ENCODE assay signal across 1 cellular context in the genomic region with DNA sequence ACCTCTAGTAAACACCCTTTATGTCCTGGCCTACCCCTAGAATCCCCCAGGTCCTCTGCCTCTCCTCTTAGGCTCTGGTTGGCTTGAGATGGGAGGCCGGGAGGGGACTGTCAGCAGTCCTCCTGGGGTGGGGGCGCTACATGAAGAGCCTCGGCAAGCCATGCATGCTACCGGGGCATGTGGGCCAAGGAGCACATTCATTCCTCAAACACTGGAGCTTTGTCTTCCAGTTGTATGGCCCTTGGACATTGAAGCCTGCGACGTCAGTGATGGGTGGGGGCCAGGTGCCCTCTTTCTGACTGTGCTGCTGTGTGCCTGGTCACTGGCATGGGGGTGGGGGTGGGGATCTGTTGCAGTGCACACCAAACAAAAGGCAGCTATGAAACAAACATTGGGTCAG.
TF ChIP-seq lines count a peak whose summit lies in the region.

No MANE protein-coding gene starts in this region.

TF ChIP-seq in HepG2, 621 proteins besides CTCF, POLR2A, EP300 and RAD21 (continues in another document):
- TF ChIP-seq ZNF562 (CRISPR knock-in tag; IDR thresholded peaks at IDR 0.05; ENCODE audit: borderline replicate concordance): no peak
- TF ChIP-seq ZNF292 (CRISPR knock-in tag; IDR thresholded peaks at IDR 0.05; ENCODE audit: borderline replicate concordance, low read depth): no peak
- TF ChIP-seq, protein P1, sequence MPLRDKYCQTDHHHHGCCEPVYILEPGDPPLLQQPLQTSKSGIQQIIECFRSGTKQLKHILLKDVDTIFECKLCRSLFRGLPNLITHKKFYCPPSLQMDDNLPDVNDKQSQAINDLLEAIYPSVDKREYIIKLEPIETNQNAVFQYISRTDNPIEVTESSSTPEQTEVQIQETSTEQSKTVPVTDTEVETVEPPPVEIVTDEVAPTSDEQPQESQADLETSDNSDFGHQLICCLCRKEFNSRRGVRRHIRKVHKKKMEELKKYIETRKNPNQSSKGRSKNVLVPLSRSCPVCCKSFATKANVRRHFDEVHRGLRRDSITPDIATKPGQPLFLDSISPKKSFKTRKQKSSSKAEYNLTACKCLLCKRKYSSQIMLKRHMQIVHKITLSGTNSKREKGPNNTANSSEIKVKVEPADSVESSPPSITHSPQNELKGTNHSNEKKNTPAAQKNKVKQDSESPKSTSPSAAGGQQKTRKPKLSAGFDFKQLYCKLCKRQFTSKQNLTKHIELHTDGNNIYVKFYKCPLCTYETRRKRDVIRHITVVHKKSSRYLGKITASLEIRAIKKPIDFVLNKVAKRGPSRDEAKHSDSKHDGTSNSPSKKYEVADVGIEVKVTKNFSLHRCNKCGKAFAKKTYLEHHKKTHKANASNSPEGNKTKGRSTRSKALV (CRISPR knock-in tag; IDR thresholded peaks at IDR 0.05): no peak
- no peak for TF ChIP-seq ZNF251 (CRISPR knock-in tag; IDR thresholded peaks at IDR 0.05)
- no peak for TF ChIP-seq MED13 (CRISPR knock-in tag; IDR thresholded peaks at IDR 0.05)
- no peak for TF ChIP-seq ZNF713 (CRISPR knock-in tag; IDR thresholded peaks at IDR 0.05)
- peak; percentile 23; the same call in 1 of the 2 replicates for TF ChIP-seq HNF4A (CRISPR knock-in tag; IDR thresholded peaks at IDR 0.05)
- no peak for TF ChIP-seq ZNF816 (CRISPR knock-in tag; IDR thresholded peaks at IDR 0.05; ENCODE audit: borderline replicate concordance)
- TF ChIP-seq, protein P2, sequence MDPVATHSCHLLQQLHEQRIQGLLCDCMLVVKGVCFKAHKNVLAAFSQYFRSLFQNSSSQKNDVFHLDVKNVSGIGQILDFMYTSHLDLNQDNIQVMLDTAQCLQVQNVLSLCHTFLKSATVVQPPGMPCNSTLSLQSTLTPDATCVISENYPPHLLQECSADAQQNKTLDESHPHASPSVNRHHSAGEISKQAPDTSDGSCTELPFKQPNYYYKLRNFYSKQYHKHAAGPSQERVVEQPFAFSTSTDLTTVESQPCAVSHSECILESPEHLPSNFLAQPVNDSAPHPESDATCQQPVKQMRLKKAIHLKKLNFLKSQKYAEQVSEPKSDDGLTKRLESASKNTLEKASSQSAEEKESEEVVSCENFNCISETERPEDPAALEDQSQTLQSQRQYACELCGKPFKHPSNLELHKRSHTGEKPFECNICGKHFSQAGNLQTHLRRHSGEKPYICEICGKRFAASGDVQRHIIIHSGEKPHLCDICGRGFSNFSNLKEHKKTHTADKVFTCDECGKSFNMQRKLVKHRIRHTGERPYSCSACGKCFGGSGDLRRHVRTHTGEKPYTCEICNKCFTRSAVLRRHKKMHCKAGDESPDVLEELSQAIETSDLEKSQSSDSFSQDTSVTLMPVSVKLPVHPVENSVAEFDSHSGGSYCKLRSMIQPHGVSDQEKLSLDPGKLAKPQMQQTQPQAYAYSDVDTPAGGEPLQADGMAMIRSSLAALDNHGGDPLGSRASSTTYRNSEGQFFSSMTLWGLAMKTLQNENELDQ (CRISPR knock-in tag; IDR thresholded peaks at IDR 0.05; ENCODE audit: borderline replicate concordance): no peak
- no peak for TF ChIP-seq MLLT10 (CRISPR knock-in tag; IDR thresholded peaks at IDR 0.05)
- TF ChIP-seq, protein P3, sequence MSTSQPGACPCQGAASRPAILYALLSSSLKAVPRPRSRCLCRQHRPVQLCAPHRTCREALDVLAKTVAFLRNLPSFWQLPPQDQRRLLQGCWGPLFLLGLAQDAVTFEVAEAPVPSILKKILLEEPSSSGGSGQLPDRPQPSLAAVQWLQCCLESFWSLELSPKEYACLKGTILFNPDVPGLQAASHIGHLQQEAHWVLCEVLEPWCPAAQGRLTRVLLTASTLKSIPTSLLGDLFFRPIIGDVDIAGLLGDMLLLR (CRISPR knock-in tag; IDR thresholded peaks at IDR 0.05): no peak
- TF ChIP-seq, protein P4, sequence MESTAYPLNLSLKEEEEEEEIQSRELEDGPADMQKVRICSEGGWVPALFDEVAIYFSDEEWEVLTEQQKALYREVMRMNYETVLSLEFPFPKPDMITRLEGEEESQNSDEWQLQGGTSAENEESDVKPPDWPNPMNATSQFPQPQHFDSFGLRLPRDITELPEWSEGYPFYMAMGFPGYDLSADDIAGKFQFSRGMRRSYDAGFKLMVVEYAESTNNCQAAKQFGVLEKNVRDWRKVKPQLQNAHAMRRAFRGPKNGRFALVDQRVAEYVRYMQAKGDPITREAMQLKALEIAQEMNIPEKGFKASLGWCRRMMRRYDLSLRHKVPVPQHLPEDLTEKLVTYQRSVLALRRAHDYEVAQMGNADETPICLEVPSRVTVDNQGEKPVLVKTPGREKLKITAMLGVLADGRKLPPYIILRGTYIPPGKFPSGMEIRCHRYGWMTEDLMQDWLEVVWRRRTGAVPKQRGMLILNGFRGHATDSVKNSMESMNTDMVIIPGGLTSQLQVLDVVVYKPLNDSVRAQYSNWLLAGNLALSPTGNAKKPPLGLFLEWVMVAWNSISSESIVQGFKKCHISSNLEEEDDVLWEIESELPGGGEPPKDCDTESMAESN (CRISPR knock-in tag; conservative IDR thresholded peaks at IDR 0.05): no peak
- no peak for TF ChIP-seq AKAP8 (CRISPR knock-in tag; IDR thresholded peaks at IDR 0.05)
- TF ChIP-seq, protein P5, sequence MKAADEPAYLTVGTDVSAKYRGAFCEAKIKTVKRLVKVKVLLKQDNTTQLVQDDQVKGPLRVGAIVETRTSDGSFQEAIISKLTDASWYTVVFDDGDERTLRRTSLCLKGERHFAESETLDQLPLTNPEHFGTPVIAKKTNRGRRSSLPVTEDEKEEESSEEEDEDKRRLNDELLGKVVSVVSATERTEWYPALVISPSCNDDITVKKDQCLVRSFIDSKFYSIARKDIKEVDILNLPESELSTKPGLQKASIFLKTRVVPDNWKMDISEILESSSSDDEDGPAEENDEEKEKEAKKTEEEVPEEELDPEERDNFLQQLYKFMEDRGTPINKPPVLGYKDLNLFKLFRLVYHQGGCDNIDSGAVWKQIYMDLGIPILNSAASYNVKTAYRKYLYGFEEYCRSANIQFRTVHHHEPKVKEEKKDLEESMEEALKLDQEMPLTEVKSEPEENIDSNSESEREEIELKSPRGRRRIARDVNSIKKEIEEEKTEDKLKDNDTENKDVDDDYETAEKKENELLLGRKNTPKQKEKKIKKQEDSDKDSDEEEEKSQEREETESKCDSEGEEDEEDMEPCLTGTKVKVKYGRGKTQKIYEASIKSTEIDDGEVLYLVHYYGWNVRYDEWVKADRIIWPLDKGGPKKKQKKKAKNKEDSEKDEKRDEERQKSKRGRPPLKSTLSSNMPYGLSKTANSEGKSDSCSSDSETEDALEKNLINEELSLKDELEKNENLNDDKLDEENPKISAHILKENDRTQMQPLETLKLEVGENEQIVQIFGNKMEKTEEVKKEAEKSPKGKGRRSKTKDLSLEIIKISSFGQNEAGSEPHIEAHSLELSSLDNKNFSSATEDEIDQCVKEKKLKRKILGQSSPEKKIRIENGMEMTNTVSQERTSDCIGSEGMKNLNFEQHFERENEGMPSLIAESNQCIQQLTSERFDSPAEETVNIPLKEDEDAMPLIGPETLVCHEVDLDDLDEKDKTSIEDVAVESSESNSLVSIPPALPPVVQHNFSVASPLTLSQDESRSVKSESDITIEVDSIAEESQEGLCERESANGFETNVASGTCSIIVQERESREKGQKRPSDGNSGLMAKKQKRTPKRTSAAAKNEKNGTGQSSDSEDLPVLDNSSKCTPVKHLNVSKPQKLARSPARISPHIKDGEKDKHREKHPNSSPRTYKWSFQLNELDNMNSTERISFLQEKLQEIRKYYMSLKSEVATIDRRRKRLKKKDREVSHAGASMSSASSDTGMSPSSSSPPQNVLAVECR (CRISPR knock-in tag; IDR thresholded peaks at IDR 0.05; ENCODE audit: borderline replicate concordance): no peak
- TF ChIP-seq KDM4B (CRISPR knock-in tag; IDR thresholded peaks at IDR 0.05): no peak
- TF ChIP-seq, protein P6, sequence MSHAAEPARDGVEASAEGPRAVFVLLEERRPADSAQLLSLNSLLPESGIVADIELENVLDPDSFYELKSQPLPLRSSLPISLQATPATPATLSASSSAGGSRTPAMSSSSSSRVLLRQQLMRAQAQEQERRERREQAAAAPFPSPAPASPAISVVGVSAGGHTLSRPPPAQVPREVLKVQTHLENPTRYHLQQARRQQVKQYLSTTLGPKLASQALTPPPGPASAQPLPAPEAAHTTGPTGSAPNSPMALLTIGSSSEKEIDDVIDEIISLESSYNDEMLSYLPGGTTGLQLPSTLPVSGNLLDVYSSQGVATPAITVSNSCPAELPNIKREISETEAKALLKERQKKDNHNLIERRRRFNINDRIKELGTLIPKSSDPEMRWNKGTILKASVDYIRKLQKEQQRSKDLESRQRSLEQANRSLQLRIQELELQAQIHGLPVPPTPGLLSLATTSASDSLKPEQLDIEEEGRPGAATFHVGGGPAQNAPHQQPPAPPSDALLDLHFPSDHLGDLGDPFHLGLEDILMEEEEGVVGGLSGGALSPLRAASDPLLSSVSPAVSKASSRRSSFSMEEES (CRISPR knock-in tag; IDR thresholded peaks at IDR 0.05): no peak
- TF ChIP-seq HES4 (CRISPR knock-in tag; IDR thresholded peaks at IDR 0.05; ENCODE audit: borderline replicate concordance): no peak
- TF ChIP-seq, protein P7, sequence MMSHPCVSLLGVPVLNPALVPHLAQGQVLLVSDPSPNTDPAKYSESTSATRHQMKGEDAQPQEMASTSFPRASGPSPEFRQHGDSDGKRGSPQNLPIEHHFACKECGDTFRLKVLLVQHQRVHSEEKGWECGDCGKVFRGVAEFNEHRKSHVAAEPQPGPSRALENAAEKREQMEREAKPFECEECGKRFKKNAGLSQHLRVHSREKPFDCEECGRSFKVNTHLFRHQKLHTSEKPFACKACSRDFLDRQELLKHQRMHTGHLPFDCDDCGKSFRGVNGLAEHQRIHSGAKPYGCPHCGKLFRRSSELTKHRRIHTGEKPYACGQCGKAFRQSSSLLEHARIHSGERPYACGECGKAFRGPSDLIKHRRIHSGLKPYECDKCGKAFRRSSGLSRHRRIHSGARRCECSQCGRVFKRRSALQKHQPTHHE (CRISPR knock-in tag; IDR thresholded peaks at IDR 0.05; ENCODE audit: borderline replicate concordance): no peak
- TF ChIP-seq ZNF850 (CRISPR knock-in tag; conservative IDR thresholded peaks at IDR 0.05): no peak
- no peak for TF ChIP-seq TOE1 (CRISPR knock-in tag; IDR thresholded peaks at IDR 0.05)
- TF ChIP-seq, protein P8, sequence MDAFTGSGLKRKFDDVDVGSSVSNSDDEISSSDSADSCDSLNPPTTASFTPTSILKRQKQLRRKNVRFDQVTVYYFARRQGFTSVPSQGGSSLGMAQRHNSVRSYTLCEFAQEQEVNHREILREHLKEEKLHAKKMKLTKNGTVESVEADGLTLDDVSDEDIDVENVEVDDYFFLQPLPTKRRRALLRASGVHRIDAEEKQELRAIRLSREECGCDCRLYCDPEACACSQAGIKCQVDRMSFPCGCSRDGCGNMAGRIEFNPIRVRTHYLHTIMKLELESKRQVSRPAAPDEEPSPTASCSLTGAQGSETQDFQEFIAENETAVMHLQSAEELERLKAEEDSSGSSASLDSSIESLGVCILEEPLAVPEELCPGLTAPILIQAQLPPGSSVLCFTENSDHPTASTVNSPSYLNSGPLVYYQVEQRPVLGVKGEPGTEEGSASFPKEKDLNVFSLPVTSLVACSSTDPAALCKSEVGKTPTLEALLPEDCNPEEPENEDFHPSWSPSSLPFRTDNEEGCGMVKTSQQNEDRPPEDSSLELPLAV (CRISPR knock-in tag; conservative IDR thresholded peaks at IDR 0.05; ENCODE audit: low read depth): no peak
- TF ChIP-seq ZSCAN9 (CRISPR knock-in tag; IDR thresholded peaks at IDR 0.05; ENCODE audit: borderline replicate concordance): no peak
- TF ChIP-seq, protein P9, sequence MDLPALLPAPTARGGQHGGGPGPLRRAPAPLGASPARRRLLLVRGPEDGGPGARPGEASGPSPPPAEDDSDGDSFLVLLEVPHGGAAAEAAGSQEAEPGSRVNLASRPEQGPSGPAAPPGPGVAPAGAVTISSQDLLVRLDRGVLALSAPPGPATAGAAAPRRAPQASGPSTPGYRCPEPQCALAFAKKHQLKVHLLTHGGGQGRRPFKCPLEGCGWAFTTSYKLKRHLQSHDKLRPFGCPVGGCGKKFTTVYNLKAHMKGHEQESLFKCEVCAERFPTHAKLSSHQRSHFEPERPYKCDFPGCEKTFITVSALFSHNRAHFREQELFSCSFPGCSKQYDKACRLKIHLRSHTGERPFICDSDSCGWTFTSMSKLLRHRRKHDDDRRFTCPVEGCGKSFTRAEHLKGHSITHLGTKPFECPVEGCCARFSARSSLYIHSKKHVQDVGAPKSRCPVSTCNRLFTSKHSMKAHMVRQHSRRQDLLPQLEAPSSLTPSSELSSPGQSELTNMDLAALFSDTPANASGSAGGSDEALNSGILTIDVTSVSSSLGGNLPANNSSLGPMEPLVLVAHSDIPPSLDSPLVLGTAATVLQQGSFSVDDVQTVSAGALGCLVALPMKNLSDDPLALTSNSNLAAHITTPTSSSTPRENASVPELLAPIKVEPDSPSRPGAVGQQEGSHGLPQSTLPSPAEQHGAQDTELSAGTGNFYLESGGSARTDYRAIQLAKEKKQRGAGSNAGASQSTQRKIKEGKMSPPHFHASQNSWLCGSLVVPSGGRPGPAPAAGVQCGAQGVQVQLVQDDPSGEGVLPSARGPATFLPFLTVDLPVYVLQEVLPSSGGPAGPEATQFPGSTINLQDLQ (CRISPR knock-in tag; IDR thresholded peaks at IDR 0.05): no peak
- no peak for TF ChIP-seq TRIM24 (CRISPR knock-in tag; IDR thresholded peaks at IDR 0.05)
- TF ChIP-seq CREM (IDR thresholded peaks at IDR 0.05): peak; percentile 44; the same call in 1 of the 2 replicates
- no peak for TF ChIP-seq CREM (CRISPR knock-in tag; IDR thresholded peaks at IDR 0.05)
- TF ChIP-seq MAFF (IDR thresholded peaks at IDR 0.05; ENCODE audit: low read depth, low read length): no peak
- TF ChIP-seq, protein P10, sequence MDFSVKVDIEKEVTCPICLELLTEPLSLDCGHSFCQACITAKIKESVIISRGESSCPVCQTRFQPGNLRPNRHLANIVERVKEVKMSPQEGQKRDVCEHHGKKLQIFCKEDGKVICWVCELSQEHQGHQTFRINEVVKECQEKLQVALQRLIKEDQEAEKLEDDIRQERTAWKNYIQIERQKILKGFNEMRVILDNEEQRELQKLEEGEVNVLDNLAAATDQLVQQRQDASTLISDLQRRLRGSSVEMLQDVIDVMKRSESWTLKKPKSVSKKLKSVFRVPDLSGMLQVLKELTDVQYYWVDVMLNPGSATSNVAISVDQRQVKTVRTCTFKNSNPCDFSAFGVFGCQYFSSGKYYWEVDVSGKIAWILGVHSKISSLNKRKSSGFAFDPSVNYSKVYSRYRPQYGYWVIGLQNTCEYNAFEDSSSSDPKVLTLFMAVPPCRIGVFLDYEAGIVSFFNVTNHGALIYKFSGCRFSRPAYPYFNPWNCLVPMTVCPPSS (IDR thresholded peaks at IDR 0.05): no peak
- no peak for TF ChIP-seq MAFK (conservative IDR thresholded peaks at IDR 0.05 in 1 of 2, IDR thresholded peaks at IDR 0.05 in 1 of 2; ENCODE audit: low read length in 2 of 2)
- no peak for TF ChIP-seq CEBPG (CRISPR knock-in tag; IDR thresholded peaks at IDR 0.05)
- no peak for TF ChIP-seq SPEN (CRISPR knock-in tag; IDR thresholded peaks at IDR 0.05; ENCODE audit: low read depth)
- no peak for TF ChIP-seq EHMT2 (IDR thresholded peaks at IDR 0.05; ENCODE audit: borderline replicate concordance, low read depth, low read length)
- TF ChIP-seq SALL1 (CRISPR knock-in tag; IDR thresholded peaks at IDR 0.05): 0 out of 2 replicates have a peak, but pooled peaks have one; percentile 29
- TF ChIP-seq CBX2 (IDR thresholded peaks at IDR 0.05; ENCODE audit: low read depth, low read length): no peak
- no peak for TF ChIP-seq CBX2 (CRISPR knock-in tag; IDR thresholded peaks at IDR 0.05; ENCODE audit: low read depth)
